Comparison of ENCODE assay signal across 13 cellular contexts in genomic region chr6:166621114-166621540, GRCh38. TPM values are rescaled to one million over a fixed set of nuclear protein-coding genes. Genes with fewer than 3 reads are reported as not detected.
DNase-seq lines count a peak whose midpoint lies in the region; ATAC-seq and TF ChIP-seq lines count a peak whose summit lies in the region.
"Had no signal": no experiment of that assay in that cellular context is flagged by ENCODE, and none has a peak within 500 bp of the region (broad histone marks: within the 10 kb centered on the region; RNA-seq: fewer than 3 reads in every experiment).

No MANE protein-coding gene starts in this region.

- peak; percentile 99 for DNase-seq in NCI-H526 treated with DMSO at 0.1 percent for 48 hours (lab: John Stamatoyannopoulos, UW)
- no peak for DNase-seq in esophagus muscularis mucosa (ENCODE audit: extremely low spot score)
- DNase-seq in NCI-H1092 (lab: John Stamatoyannopoulos, UW): no peak
- DNase-seq in A673 (ENCODE audit: low spot score): no peak
- no peak for DNase-seq in EL
- DNase-seq: activated CD4-positive, alpha-beta T cell treated with anti-CD3 and anti-CD28 coated beads, Interleukin-2, amount 50 U/mL, for 48 hours; brain microvascular endothelial cell; effector memory CD4-positive, alpha-beta T cell; NCI-H2029 had no signal

- BruUV-seq in A673 (replicated peaks; lab: Mats Ljungman, UMichigan): no TSS peak

- peak overlapping the region; percentile 64; the same call in 1 of the 2 replicates for H3K4me3 ChIP-seq in ACC112 (ENCODE audit: low read depth, low read length)
- no peak overlapping the region for H3K4me3 ChIP-seq in esophagus muscularis mucosa
- H3K4me3 ChIP-seq in neural cell (ENCODE audit: low read length): peak overlapping the region; percentile 34
- H3K4me3 ChIP-seq in A673 (ENCODE audit: low read depth, low read length, poor library complexity, severe bottlenecking): no peak overlapping the region
- H3K4me3 ChIP-seq: heart right ventricle had no signal

- 88% methylated on average over 5 of the region's 6 CpGs for WGBS in esophagus muscularis mucosa

- H3K36me3 ChIP-seq in ACC112 (ENCODE audit: insufficient read depth, low read length) (peaks cover 36% of the 10 kb centered on the region), esophagus muscularis mucosa (peaks cover 0 to 14% (median 10%) of the 10 kb centered on the region in 4 donors), neural cell (ENCODE audit: insufficient read depth, low read length) (peaks cover 12% of the 10 kb centered on the region), A673 (ENCODE audit: insufficient read depth, low read length, poor library complexity, severe bottlenecking) (no peaks in the 10 kb centered on the region)

- ATAC-seq in GM19395 (IDR thresholded peaks at IDR 0.05; ENCODE audit: unreplicated experiment): no peak
- ATAC-seq: heart right ventricle had no signal

- POLR2A ChIA-PET in A673 (lab: Charles Lee; ENCODE audit: low non-redundant PET): no interaction called here

- no peak for TF ChIP-seq RAD21 in neural cell (conservative IDR thresholded peaks at IDR 0.05)

- intact Hi-C loops in esophagus muscularis mucosa (cut with DNase I): loop anchor here (10.0 kb wide), 1 partner anchor 156 kb away; no protein-coding TSS in a partner anchor
- intact Hi-C loops in A673 (cut with micrococcal nuclease; ENCODE audit: unreplicated experiment): loop anchor here (10.0 kb wide), 1 partner anchor 346 kb away; no protein-coding TSS in a partner anchor

- H2AFZ ChIP-seq in ACC112 (ENCODE audit: low read length, unreplicated experiment) (no peak overlapping the region), neural cell (ENCODE audit: low read depth, low read length) (no peak overlapping the region)

- H3F3A ChIP-seq in neural cell (ENCODE audit: insufficient read depth, low read length, poor library complexity, severe bottlenecking): no peaks in the 10 kb centered on the region

- H3K4me1 ChIP-seq in ACC112 (ENCODE audit: control insufficient read depth, insufficient read depth, low read length, unreplicated experiment): peaks cover 71% of the 10 kb centered on the region
- H3K4me1 ChIP-seq in esophagus muscularis mucosa: peaks cover 47 to 92% (median 81%) of the 10 kb centered on the region in 4 donors
- H3K4me1 ChIP-seq in A673 (ENCODE audit: insufficient read depth, low read length, poor library complexity, severe bottlenecking): peaks cover 33% of the 10 kb centered on the region

- no peaks in the 10 kb centered on the region for H3K27me3 ChIP-seq in ACC112 (ENCODE audit: insufficient read depth, low read length)
- no peaks in the 10 kb centered on the region for H3K27me3 ChIP-seq in esophagus muscularis mucosa
- H3K27me3 ChIP-seq in neural cell (ENCODE audit: insufficient read depth, low read depth, low read length): no peaks in the 10 kb centered on the region
- H3K27me3 ChIP-seq in A673 (replicated peaks; ENCODE audit: insufficient read depth, low read depth, low read length, poor library complexity): no peaks in the 10 kb centered on the region
- H3K27me3 ChIP-seq: brain microvascular endothelial cell had no signal

- H3K27ac ChIP-seq in ACC112 (ENCODE audit: low read depth, low read length): peak overlapping the region; percentile 100
- peak overlapping the region in 3 of 4 donors; percentile 73 to 79 (median 78) for H3K27ac ChIP-seq in esophagus muscularis mucosa (replicated peaks in 1 of 4)
- no peak overlapping the region for H3K27ac ChIP-seq in neural cell (ENCODE audit: low read length)
- no peak overlapping the region for H3K27ac ChIP-seq in A673 (ENCODE audit: low read depth, low read length, poor library complexity, severe bottlenecking)

- H3K9ac ChIP-seq in neural cell (ENCODE audit: low read length): no peak overlapping the region

- no peaks in the 10 kb centered on the region for H4K20me1 ChIP-seq in neural cell (ENCODE audit: insufficient read depth)

- CTCF ChIA-PET in A673 (lab: Charles Lee): no interaction called here

- H3K4me2 ChIP-seq in neural cell (ENCODE audit: low read length): no peak overlapping the region

- TF ChIP-seq CTCF in esophagus muscularis mucosa (IDR thresholded peaks at IDR 0.05) (no peak), neural cell (IDR thresholded peaks at IDR 0.05; ENCODE audit: poor library complexity, severe bottlenecking) (no peak), A673 (conservative IDR thresholded peaks at IDR 0.05; ENCODE audit: low read depth, low read length) (no peak)

- H3K9me2 ChIP-seq in neural cell (ENCODE audit: insufficient read depth, low read length): no peaks in the 10 kb centered on the region

- H3K9me3 ChIP-seq in esophagus muscularis mucosa: no peaks in the 10 kb centered on the region
- H3K9me3 ChIP-seq in neural cell (ENCODE audit: low read length): no peaks in the 10 kb centered on the region
- no peaks in the 10 kb centered on the region for H3K9me3 ChIP-seq in A673 (ENCODE audit: low read depth, low read length, poor library complexity, severe bottlenecking)
- H3K9me3 ChIP-seq: heart right ventricle had no signal

- H3K79me2 ChIP-seq in ACC112 (ENCODE audit: control insufficient read depth, insufficient read depth, low read length, unreplicated experiment) (peaks cover 74% of the 10 kb centered on the region), neural cell (replicated peaks; ENCODE audit: insufficient read depth, low read length) (peaks cover 78% of the 10 kb centered on the region)

- TF ChIP-seq POLR2A in esophagus muscularis mucosa (IDR thresholded peaks at IDR 0.05; ENCODE audit: low read depth): no peak

- no peak for TF ChIP-seq EP300 in esophagus muscularis mucosa (IDR thresholded peaks at IDR 0.05)
- TF ChIP-seq EP300 in neural cell (conservative IDR thresholded peaks at IDR 0.05; ENCODE audit: poor library complexity, severe bottlenecking): no peak

TF ChIP-seq in neural cell, 6 proteins besides CTCF, POLR2A, EP300 and RAD21:
- TF ChIP-seq MXI1 (conservative IDR thresholded peaks at IDR 0.05; ENCODE audit: poor library complexity, severe bottlenecking): no peak
- no peak for TF ChIP-seq REST (IDR thresholded peaks at IDR 0.05; ENCODE audit: borderline replicate concordance)
- no peak for TF ChIP-seq POLR2AphosphoS5 (IDR thresholded peaks at IDR 0.05)
- TF ChIP-seq SMC3 (conservative IDR thresholded peaks at IDR 0.05; ENCODE audit: poor library complexity): no peak
- TF ChIP-seq TAF1 (IDR thresholded peaks at IDR 0.05; ENCODE audit: low read depth): no peak
- TF ChIP-seq EZH2 (IDR thresholded peaks at IDR 0.05; ENCODE audit: borderline replicate concordance, insufficient read depth, low read length, poor library complexity, severe bottlenecking): no peak

RNA-seq across cellular contexts. Expression of gene RPS6KA2, which starts 5.9 kb away (rescaled TPM):
- total RNA-seq in esophagus muscularis mucosa (100 to 1,000 TPM in 3 of 4 donors, 10 to 100 TPM in 1; 83.9 to 126 (median 112) TPM), A673 (2021) (30.1 and 37.8 TPM in 2 replicates)
- polyA plus RNA-seq in neural cell: 34.3 and 38.9 TPM in 2 replicates
- polyA minus RNA-seq in neural cell: 79.6 and 81.3 TPM in 2 replicates

RNA-seq across cellular contexts. Expression of gene RAMACL, which starts 34.6 kb away (rescaled TPM):
- total RNA-seq in esophagus muscularis mucosa (1 to 10 TPM; 1.2 to 2.9 (median 2.1) TPM), A673 (2021) (0.77 and 2.2 TPM in 2 replicates)
- 1.6 and 1.9 TPM in 2 replicates for polyA plus RNA-seq in neural cell
- polyA minus RNA-seq in neural cell: 5.2 and 5.4 TPM in 2 replicates

Comparison
In these comparisons a context has a peak if more than half of its experiments do, and no peak if none do; other contexts are left out.
1. H3K27ac ChIP-seq: peak in ACC112 (single experiment) and esophagus muscularis mucosa (3 of 4); none in neural cell (single experiment) and A673 (single experiment).
2. H3K4me3 ChIP-seq: peak in ACC112 (single experiment) and neural cell (single experiment); none in esophagus muscularis mucosa (0 of 4) and A673 (single experiment).